In the genomic region with DNA sequence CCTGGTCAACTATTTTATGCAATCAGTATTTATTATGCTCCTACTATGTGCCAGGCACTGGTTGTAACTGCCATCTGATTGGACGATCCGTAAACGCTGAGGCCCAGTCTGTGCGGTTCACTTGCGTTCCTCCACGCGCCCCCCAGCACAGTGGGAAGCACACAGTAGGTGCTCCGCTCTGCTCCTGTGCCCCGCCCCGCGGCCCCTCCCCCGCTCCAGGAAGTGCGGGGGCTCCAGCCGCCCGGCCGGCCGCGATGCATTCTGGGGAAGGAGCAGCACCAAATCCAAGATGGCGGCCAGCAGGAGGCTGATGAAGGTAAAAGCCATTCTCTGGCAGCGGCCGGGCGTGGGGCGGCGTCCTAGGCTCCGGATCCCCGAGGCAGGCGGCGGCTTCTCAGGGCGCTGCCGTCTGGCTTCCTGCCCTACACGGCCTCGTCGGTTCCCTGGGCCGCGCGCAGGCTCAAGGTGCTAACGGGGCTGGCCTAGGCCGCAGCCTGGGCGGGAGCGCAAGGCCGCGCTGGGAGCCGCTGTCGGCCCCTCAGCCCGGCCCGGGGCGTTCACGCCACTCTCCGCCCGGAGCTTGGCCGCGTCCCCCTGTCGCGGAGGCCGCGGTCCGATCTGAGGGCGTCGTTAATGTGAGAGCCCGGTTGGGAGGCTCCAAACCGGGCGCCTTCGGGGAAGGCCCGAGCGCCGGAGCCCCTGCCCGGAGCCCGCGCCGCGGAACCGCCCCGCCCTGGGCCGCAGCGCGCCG, we compare ENCODE assay signal across 8 cellular contexts. TPM values are rescaled to one million over a fixed set of nuclear protein-coding genes. Genes with fewer than 3 reads are reported as not detected.
DNase-seq lines count a peak whose midpoint lies in the region; FAIRE-seq and TF ChIP-seq lines count a peak whose summit lies in the region.

A gene (plus strand): TSS at position 259 of the 751 bp plus-strand sequence. CDS start 31 bp downstream, at position 290.

- H3K4me2 ChIP-seq in Karpas-422 (ENCODE audit: low read depth, low read length, poor library complexity, severe bottlenecking) (peak within 1 kb of the TSS; percentile 97), SK-N-SH (peak within 1 kb of the TSS; percentile 96)

- peak; percentile 30 for DNase-seq in AG09319 (ENCODE audit: extremely low read depth, low read depth)
- peak; percentile 96 for DNase-seq in GM19239 (ENCODE audit: insufficient read length, low spot score)
- DNase-seq in Karpas-422 = peak; percentile 94
- peak; percentile 96 for DNase-seq in SK-N-SH
- DNase-seq in activated naive CD4-positive, alpha-beta T cell treated with anti-CD3 and anti-CD28 coated beads for 36 hours = peak; percentile 89
- peak; percentile 90 to 91 for DNase-seq in frontal cortex (ENCODE audit: low spot score in 2 of 2)

- CTCF ChIA-PET in SK-N-SH (lab: Yijun Ruan, JAX) = interaction anchor here (1.2 to 1.6 kb wide), 2 partner anchors 62 to 63 kb away, joined by 3 to 6 read pairs; a partner anchor contains a TSS
- CTCF ChIA-PET in activated naive CD4-positive, alpha-beta T cell treated with anti-CD3 and anti-CD28 coated beads for 36 hours (lab: Charles Lee) = interaction anchor here (0.5 to 1.9 kb wide), 3 partner anchors 61 to 131 kb away, joined by 3 to 5 read pairs (median 3); no protein-coding TSS in a partner anchor

- H3K4me3 Mint-ChIP-seq in activated naive CD4-positive, alpha-beta T cell treated with anti-CD3 and anti-CD28 coated beads for 36 hours = peak within 1 kb of the TSS; percentile 93

- no peaks in the 10 kb centered on the region for H3K27me3 Mint-ChIP-seq in activated naive CD4-positive, alpha-beta T cell treated with anti-CD3 and anti-CD28 coated beads for 36 hours (ENCODE audit: low read depth)

- H3K4me3 ChIP-seq in Karpas-422 (ENCODE audit: low read length) (peak within 1 kb of the TSS; percentile 96), SK-N-SH (ENCODE audit: low read depth in 2 of 2, low read length in 1 of 2) (peak within 1 kb of the TSS; percentile 80 to 95), neuron (ENCODE audit: low read length) (peak within 1 kb of the TSS; percentile 76), stomach smooth muscle (ENCODE audit: low read length in 2 of 2) (peak within 1 kb of the TSS; percentile 87 to 90)

- no peaks in the 10 kb centered on the region for H3K9me3 Mint-ChIP-seq in activated naive CD4-positive, alpha-beta T cell treated with anti-CD3 and anti-CD28 coated beads for 36 hours

- H3K4me1 Mint-ChIP-seq in activated naive CD4-positive, alpha-beta T cell treated with anti-CD3 and anti-CD28 coated beads for 36 hours (ENCODE audit: low read depth) = peaks cover 39% of the 10 kb centered on the region

- H3K27me3 ChIP-seq in Karpas-422 (ENCODE audit: low read length) (no peaks in the 10 kb centered on the region), SK-N-SH (ENCODE audit: insufficient read depth) (no peaks in the 10 kb centered on the region), neuron (ENCODE audit: insufficient read depth, low read length) (no peaks in the 10 kb centered on the region), stomach smooth muscle (ENCODE audit: control insufficient read depth in 1 of 2, insufficient read depth in 2 of 2, low read length in 2 of 2) (no peaks in the 10 kb centered on the region)

- H3K27ac Mint-ChIP-seq in activated naive CD4-positive, alpha-beta T cell treated with anti-CD3 and anti-CD28 coated beads for 36 hours = peak within 1 kb of the TSS; percentile 91

- H2AFZ ChIP-seq in Karpas-422 (ENCODE audit: low read length) (peak within 1 kb of the TSS; percentile 7; the same call in 1 of the 2 replicates), SK-N-SH (ENCODE audit: low read depth) (peak within 1 kb of the TSS; percentile 76; the same call in 1 of the 2 replicates), neuron (ENCODE audit: low read depth, low read length) (no peak within 1 kb of the TSS)

- peak within 1 kb of the TSS; percentile 84 for H3K27ac ChIP-seq in Karpas-422 (ENCODE audit: low read length)
- H3K27ac ChIP-seq in SK-N-SH (ENCODE audit: low read depth in 2 of 2, low read length in 1 of 2) = peak within 1 kb of the TSS; percentile 73 to 78
- peak within 1 kb of the TSS; percentile 69 for H3K27ac ChIP-seq in stomach smooth muscle (ENCODE audit: low read length)

- peaks cover 21% of the 10 kb centered on the region for H3K36me3 Mint-ChIP-seq in activated naive CD4-positive, alpha-beta T cell treated with anti-CD3 and anti-CD28 coated beads for 36 hours (ENCODE audit: low read depth)

- H3K9me2 ChIP-seq in Karpas-422 (replicated peaks; ENCODE audit: insufficient read depth, low read length) (no peaks in the 10 kb centered on the region), SK-N-SH (no peaks in the 10 kb centered on the region)

- TF ChIP-seq CTCF in AG09319 (IDR thresholded peaks at IDR 0.05; ENCODE audit: low read depth, low read length) (no peak), SK-N-SH (IDR thresholded peaks at IDR 0.05) (no peak)

- peaks cover 13% of the 10 kb centered on the region; the same call in 1 of the 2 replicates for H3K36me3 ChIP-seq in Karpas-422 (ENCODE audit: insufficient read depth, low read length)
- H3K36me3 ChIP-seq in SK-N-SH (replicated peaks in 1 of 2; ENCODE audit: control insufficient read depth in 1 of 2, insufficient read depth in 2 of 2, low read length in 1 of 2) = peaks cover 0 to 6% of the 10 kb centered on the region in 2 experiments
- no peaks in the 10 kb centered on the region for H3K36me3 ChIP-seq in neuron (ENCODE audit: insufficient read depth, low read length)
- no peaks in the 10 kb centered on the region for H3K36me3 ChIP-seq in stomach smooth muscle (ENCODE audit: control insufficient read depth in 2 of 2, insufficient read depth in 2 of 2, low read length in 2 of 2)

- no peaks in the 10 kb centered on the region for H3K9me3 ChIP-seq in Karpas-422 (ENCODE audit: low read length)
- no peaks in the 10 kb centered on the region for H3K9me3 ChIP-seq in SK-N-SH
- H3K9me3 ChIP-seq in neuron (ENCODE audit: low read length) = peaks cover 2% of the 10 kb centered on the region
- H3K9me3 ChIP-seq in stomach smooth muscle (ENCODE audit: control insufficient read depth in 2 of 2, low read length in 2 of 2) = no peaks in the 10 kb centered on the region

- WGBS in SK-N-SH (ENCODE audit: low lambda C conversion rate) = 5% methylated on average over 13 of the region's 77 CpGs

- intact Hi-C loops in activated naive CD4-positive, alpha-beta T cell treated with anti-CD3 and anti-CD28 coated beads for 36 hours (cut with micrococcal nuclease) = loop anchor here (1.0 kb wide), 1 partner anchor 62 kb away; no protein-coding TSS in a partner anchor

- no peaks in the 10 kb centered on the region for H3F3A ChIP-seq in SK-N-SH (replicated peaks; ENCODE audit: insufficient read depth)

- H3K4me1 ChIP-seq in Karpas-422 (ENCODE audit: low read length) = peaks cover 34% of the 10 kb centered on the region
- peaks cover 8 to 16% of the 10 kb centered on the region in 2 experiments; a peak in 3 of 4 replicates for H3K4me1 ChIP-seq in SK-N-SH (ENCODE audit: control insufficient read depth in 1 of 2, insufficient read depth in 2 of 2, low read depth in 1 of 2, low read length in 1 of 2)
- peaks cover 18% of the 10 kb centered on the region for H3K4me1 ChIP-seq in neuron (ENCODE audit: insufficient read depth, low read length)
- peaks cover 22% of the 10 kb centered on the region for H3K4me1 ChIP-seq in stomach smooth muscle (ENCODE audit: control insufficient read depth, insufficient read depth, low read length)

- H3K79me2 ChIP-seq in Karpas-422 (ENCODE audit: low read length) (peaks cover 51% of the 10 kb centered on the region), SK-N-SH (ENCODE audit: insufficient read depth) (peaks cover 53% of the 10 kb centered on the region)

- H3K9ac ChIP-seq in Karpas-422 (ENCODE audit: low read length) (peak within 1 kb of the TSS; percentile 96), SK-N-SH (peak within 1 kb of the TSS; percentile 91), stomach smooth muscle (ENCODE audit: low read length in 2 of 2) (peak within 1 kb of the TSS; percentile 92 to 97)

- H4K20me1 ChIP-seq in Karpas-422 (ENCODE audit: insufficient read depth, low read depth, low read length) (peaks cover 43% of the 10 kb centered on the region), SK-N-SH (ENCODE audit: insufficient read depth) (peaks cover 45% of the 10 kb centered on the region)

- no peak for TF ChIP-seq RAD21 in SK-N-SH (IDR thresholded peaks at IDR 0.05; ENCODE audit: low read length)

- no peak for TF ChIP-seq EP300 in SK-N-SH (IDR thresholded peaks at IDR 0.05; ENCODE audit: borderline replicate concordance in 1 of 2, low read depth in 1 of 2, low read length in 1 of 2)

- FAIRE-seq in GM19239 (lab: Jason Lieb, UNC) (peak; percentile 82), frontal cortex (lab: Jason Lieb, UNC) (no peak)

- POLR2A ChIA-PET in SK-N-SH (lab: Yijun Ruan, JAX) = no interaction called here

TF ChIP-seq in SK-N-SH, 30 proteins besides CTCF, POLR2A, EP300 and RAD21 (continues in another document):
- TF ChIP-seq TAF1 (IDR thresholded peaks at IDR 0.05; ENCODE audit: borderline replicate concordance, low read depth, low read length) (peak; percentile 96), RXRA (IDR thresholded peaks at IDR 0.05; ENCODE audit: borderline replicate concordance, low read depth) (no peak), RCOR1 (IDR thresholded peaks at IDR 0.05; ENCODE audit: low read length) (peak; percentile 68), YY1 (IDR thresholded peaks at IDR 0.05; ENCODE audit: low read depth) (peak; percentile 98), GATA2 (CRISPR knock-in tag; IDR thresholded peaks at IDR 0.05) (no peak), MXI1 (IDR thresholded peaks at IDR 0.05; ENCODE audit: low read depth, low read length) (0 out of 2 replicates have a peak, but pooled peaks have one; percentile 19), ELF1 (IDR thresholded peaks at IDR 0.05) (peak; percentile 90), NRF1 (IDR thresholded peaks at IDR 0.05; ENCODE audit: low read depth, low read length) (no peak), TEAD4 (IDR thresholded peaks at IDR 0.05; ENCODE audit: borderline replicate concordance, insufficient read depth) (0 out of 2 replicates have a peak, but pooled peaks have one; percentile 18)

RNA-seq across cellular contexts. Expression of the gene that starts here (rescaled TPM):
- total RNA-seq in Karpas-422 (2014; rRNA removed; shearing (Covaris generic); ENCODE audit: low replicate concordance) = 38.7 and 56.1 TPM in 2 replicates
- polyA plus RNA-seq in SK-N-SH (2012; rRNA removed) = 41.2 and 41.4 TPM in 2 replicates
- polyA plus RNA-seq in SK-N-SH (2012; cell fraction: cytosol; rRNA removed) = 49.4 and 61.4 TPM in 2 replicates
- 17.6 and 20.2 TPM in 2 replicates for polyA plus RNA-seq in SK-N-SH (2012; cell fraction: nucleus; rRNA removed)
- total RNA-seq in activated naive CD4-positive, alpha-beta T cell treated with anti-CD3 and anti-CD28 coated beads for 36 hours = 10 to 100 TPM; 49.1 to 50.1 TPM
- 27.3 TPM for total RNA-seq in frontal cortex

Comparison
In these comparisons a context has a peak if more than half of its experiments do, and no peak if none do; other contexts are left out.
1. Peak in every context shown above with its lines: DNase-seq, H3K4me3 ChIP-seq and H3K27ac ChIP-seq.
2. DNase-seq: peak in every context shown above with its lines; median percentile 96 in GM19239; 96 in SK-N-SH; 94 in Karpas-422; 90 in frontal cortex; 89 in activated naive CD4-positive, alpha-beta T cell treated with anti-CD3 and anti-CD28 coated beads for 36 hours; 30 in AG09319.